ENCODE assay signal across 12 cellular contexts in genomic region chr2:121617042-121617599, GRCh38. TPM values are rescaled to one million over a fixed set of nuclear protein-coding genes. Genes with fewer than 3 reads are reported as not detected.
DNase-seq lines count a peak whose midpoint lies in the region; ATAC-seq lines count a peak whose summit lies in the region.
"Had no signal": no experiment of that assay in that cellular context is flagged by ENCODE, and none has a peak within 500 bp of the region (broad histone marks: within the 10 kb centered on the region; RNA-seq: fewer than 3 reads in every experiment).

No MANE protein-coding gene starts in this region.

- no peak overlapping the region for H3K27ac Mint-ChIP-seq in stimulated activated naive B cell treated with anti-CD40 and anti-IgM and Interleukin-4, amounts not matched to agents 10 μg/mL and 1 μg/mL and 100 μg/mL, for 72 hours
- H3K27ac Mint-ChIP-seq: type B pancreatic cell had no signal

- ATAC-seq in stimulated activated naive B cell treated with anti-CD40 and anti-IgM and Interleukin-4, amounts not matched to agents 10 μg/mL and 1 μg/mL and 100 μg/mL, for 72 hours (replicated peaks), result peak; percentile 51 to 70
- no peak for ATAC-seq in GM21381 (IDR thresholded peaks at IDR 0.05; ENCODE audit: unreplicated experiment)

- H3K4me3 Mint-ChIP-seq in stimulated activated naive B cell treated with anti-CD40 and anti-IgM and Interleukin-4, amounts not matched to agents 10 μg/mL and 1 μg/mL and 100 μg/mL, for 72 hours, result no peak overlapping the region
- H3K4me3 Mint-ChIP-seq: type B pancreatic cell had no signal

- peaks cover 5 to 12% of the 10 kb centered on the region in 2 donors for H3K36me3 Mint-ChIP-seq in stimulated activated naive B cell treated with anti-CD40 and anti-IgM and Interleukin-4, amounts not matched to agents 10 μg/mL and 1 μg/mL and 100 μg/mL, for 72 hours

- H3K27me3 Mint-ChIP-seq in stimulated activated naive B cell treated with anti-CD40 and anti-IgM and Interleukin-4, amounts not matched to agents 10 μg/mL and 1 μg/mL and 100 μg/mL, for 72 hours, result no peaks in the 10 kb centered on the region
- H3K27me3 Mint-ChIP-seq: type B pancreatic cell had no signal

- peak overlapping the region; percentile 15 for H3K4me3 ChIP-seq in Jurkat, Clone E6-1 (ENCODE audit: low read length)

- H3K9me3 Mint-ChIP-seq in stimulated activated naive B cell treated with anti-CD40 and anti-IgM and Interleukin-4, amounts not matched to agents 10 μg/mL and 1 μg/mL and 100 μg/mL, for 72 hours, result no peaks in the 10 kb centered on the region
- H3K9me3 Mint-ChIP-seq: type B pancreatic cell had no signal

- peaks cover 0 to 1% of the 10 kb centered on the region in 2 donors for H3K4me1 Mint-ChIP-seq in stimulated activated naive B cell treated with anti-CD40 and anti-IgM and Interleukin-4, amounts not matched to agents 10 μg/mL and 1 μg/mL and 100 μg/mL, for 72 hours

- peak; percentile 20 for DNase-seq in activated gamma-delta T cell treated with Interleukin-2 at 50 U/mL for 16 hours
- no peak for DNase-seq in activated gamma-delta T cell (lab: John Stamatoyannopoulos, UW)
- DNase-seq in Jurkat, Clone E6-1 (ENCODE audit: low read depth, low spot score), result peak; percentile 90
- peak; percentile 75 for DNase-seq in foreskin melanocyte
- no peak for DNase-seq in stimulated activated naive B cell treated with anti-CD40 and anti-IgM and Interleukin-4, amounts not matched to agents 10 μg/mL and 1 μg/mL and 100 μg/mL, for 72 hours
- DNase-seq in HK-2 (ENCODE audit: unreplicated experiment), result no peak
- no peak for DNase-seq in NCI-H2171 (lab: John Stamatoyannopoulos, UW)
- DNase-seq: midbrain; NCI-H146; stimulated activated CD4-positive, alpha-beta T cell treated with anti-CD3 and anti-CD28 coated beads, Interleukin-2, amount 100 ng/mL, for 24 hours had no signal

RNA-seq across cellular contexts. Expression of gene CLASP1, which starts 32.1 kb away (rescaled TPM):
- polyA plus RNA-seq in Jurkat, Clone E6-1 (2012; ENCODE audit: insufficient read depth, insufficient read length), result 18.1 TPM

Comparison
In these comparisons a context has a peak if more than half of its experiments do, and no peak if none do; other contexts are left out.
1. DNase-seq: peak in activated gamma-delta T cell treated with Interleukin-2 at 50 U/mL for 16 hours (single experiment), Jurkat, Clone E6-1 (single experiment) and foreskin melanocyte (single experiment); none in activated gamma-delta T cell (single experiment), stimulated activated naive B cell treated with anti-CD40 and anti-IgM and Interleukin-4, amounts not matched to agents 10 μg/mL and 1 μg/mL and 100 μg/mL, for 72 hours (single experiment), HK-2 (single experiment) and NCI-H2171 (single experiment).